Comparison of ENCODE assay signal across 18 cellular contexts in genomic region chr7:70415179-70415972, GRCh38.
DNase-seq lines count a peak whose midpoint lies in the region; ATAC-seq, FAIRE-seq and TF ChIP-seq lines count a peak whose summit lies in the region.
"Had no signal": no experiment of that assay in that cellular context is flagged by ENCODE, and none has a peak within 500 bp of the region (broad histone marks: within the 10 kb centered on the region; RNA-seq: fewer than 3 reads in every experiment).

No MANE protein-coding gene starts in this region.

- DNase-seq in GM12865 (ENCODE audit: low read depth) (peak; percentile 13), activated B cell treated with CpG ODN at 0.5 μM for 24 hours (no peak), pancreas (no peak), hepatic stellate cell (ENCODE audit: low spot score) (no peak), COLO668 (lab: John Stamatoyannopoulos, UW; ENCODE audit: unreplicated experiment) (no peak), right lobe of liver (no peak)
- DNase-seq: activated CD4-positive, alpha-beta T cell treated with anti-CD3 and anti-CD28 coated beads for 4 hours; brain microvascular endothelial cell; DMS79; heart right ventricle; NCI-H2029 treated with DMSO at 0.1 percent for 48 hours; stimulated activated CD4-positive, alpha-beta T cell treated with anti-CD3 and anti-CD28 coated beads, Interleukin-15, amount 100 ng/mL, for 24 hours had no signal

- H3K4me3 ChIP-seq in GM12865 (ENCODE audit: low read depth, low read length) (no peak overlapping the region), pancreas (no peak overlapping the region), right lobe of liver (no peak overlapping the region)
- H3K4me3 ChIP-seq: heart right ventricle, vagina had no signal

- H3K27ac Mint-ChIP-seq in activated B cell treated with CpG ODN at 0.5 μM for 24 hours, result no peak overlapping the region
- H3K27ac Mint-ChIP-seq: activated T-helper 1 cell treated with anti-CD3 and anti-CD28 coated beads, Interleukin-12 subunit alpha, Interleukin-12 subunit beta, Interleukin-2, Interleukin-4 antibody, amounts not matched to agents 30 ng/mL and 10 ng/mL and 1 ng/mL, durations not matched to agents 14 hours and 24 hours and 36 hours had no signal

- H3K27ac ChIP-seq in pancreas (no peak overlapping the region), right lobe of liver (no peak overlapping the region)
- H3K27ac ChIP-seq: brain microvascular endothelial cell, heart right ventricle, neutrophil, vagina had no signal

- intact Hi-C loops in activated B cell treated with CpG ODN at 0.5 μM for 24 hours (cut with micrococcal nuclease) (loop anchor here (10.0 kb wide), 1 partner anchor 279 kb away; no protein-coding TSS in a partner anchor), pancreas (cut with DNase I) (no loop called here), right lobe of liver (cut with DNase I) (no loop called here)

- TF ChIP-seq CTCF in GM12865 (IDR thresholded peaks at IDR 0.05; ENCODE audit: insufficient read depth, low read depth, low read length, missing control alignments) (no peak), activated B cell treated with CpG ODN at 0.5 μM for 24 hours (IDR thresholded peaks at IDR 0.05) (no peak), pancreas (IDR thresholded peaks at IDR 0.05) (no peak), right lobe of liver (IDR thresholded peaks at IDR 0.05) (no peak)

- peaks cover 35% of the 10 kb centered on the region for H3K4me1 Mint-ChIP-seq in activated B cell treated with CpG ODN at 0.5 μM for 24 hours

- CTCF ChIA-PET in activated B cell treated with CpG ODN at 0.5 μM for 24 hours (lab: Charles Lee), result no interaction called here

- POLR2A ChIA-PET in activated B cell treated with CpG ODN at 0.5 μM for 24 hours (lab: Charles Lee), result no interaction called here

- H3K9me3 Mint-ChIP-seq in activated B cell treated with CpG ODN at 0.5 μM for 24 hours, result no peaks in the 10 kb centered on the region
- H3K9me3 Mint-ChIP-seq: activated T-helper 1 cell treated with anti-CD3 and anti-CD28 coated beads, Interleukin-12 subunit alpha, Interleukin-12 subunit beta, Interleukin-2, Interleukin-4 antibody, amounts not matched to agents 30 ng/mL and 10 ng/mL and 1 ng/mL, durations not matched to agents 14 hours and 24 hours and 36 hours had no signal

- H3K27me3 Mint-ChIP-seq in activated B cell treated with CpG ODN at 0.5 μM for 24 hours, result no peaks in the 10 kb centered on the region

- H3K36me3 ChIP-seq in pancreas, result no peaks in the 10 kb centered on the region
- no peaks in the 10 kb centered on the region for H3K36me3 ChIP-seq in right lobe of liver
- H3K36me3 ChIP-seq: brain microvascular endothelial cell, heart right ventricle, neutrophil, vagina had no signal

- WGBS in pancreas, 2 donors, result 86 to 96% methylated on average over 10 of the region's 10 CpGs
- 87% methylated on average over 10 of the region's 10 CpGs for WGBS in right lobe of liver (ENCODE audit: insufficient coverage, low coverage, low lambda C conversion rate, missing lambda C conversion rate)

- H3K27me3 ChIP-seq in pancreas (no peaks in the 10 kb centered on the region), right lobe of liver (no peaks in the 10 kb centered on the region)
- H3K27me3 ChIP-seq: brain microvascular endothelial cell, heart right ventricle, neutrophil, vagina had no signal

- ATAC-seq in GM21381 (IDR thresholded peaks at IDR 0.05; ENCODE audit: unreplicated experiment) (peak; percentile 72), HG02973 (IDR thresholded peaks at IDR 0.05; ENCODE audit: unreplicated experiment) (peak; percentile 54), activated B cell treated with CpG ODN at 0.5 μM for 24 hours (ENCODE audit: low read depth) (peak; percentile 53), pancreas (no peak), right lobe of liver (no peak)
- ATAC-seq: heart right ventricle had no signal

- no peak for FAIRE-seq in pancreas (lab: Jason Lieb, UNC)
- FAIRE-seq: endometrium had no signal

- H3K9me3 ChIP-seq in pancreas (no peaks in the 10 kb centered on the region), right lobe of liver (no peaks in the 10 kb centered on the region)
- H3K9me3 ChIP-seq: heart right ventricle, neutrophil, vagina had no signal

- H3K4me3 Mint-ChIP-seq in activated B cell treated with CpG ODN at 0.5 μM for 24 hours, result peak overlapping the region; percentile 24
- H3K4me3 Mint-ChIP-seq: activated T-helper 1 cell treated with anti-CD3 and anti-CD28 coated beads, Interleukin-12 subunit alpha, Interleukin-12 subunit beta, Interleukin-2, Interleukin-4 antibody, amounts not matched to agents 30 ng/mL and 10 ng/mL and 1 ng/mL, durations not matched to agents 14 hours and 24 hours and 36 hours had no signal

- H3K36me3 Mint-ChIP-seq in activated B cell treated with CpG ODN at 0.5 μM for 24 hours (ENCODE audit: low read depth), result peaks cover 1% of the 10 kb centered on the region

- H3K4me1 ChIP-seq in pancreas (no peaks in the 10 kb centered on the region), right lobe of liver (no peaks in the 10 kb centered on the region)
- H3K4me1 ChIP-seq: heart right ventricle, vagina had no signal

- TF ChIP-seq POLR2A in right lobe of liver (IDR thresholded peaks at IDR 0.05), result no peak

Comparison
In these comparisons a context has a peak if more than half of its experiments do, and no peak if none do; other contexts are left out.
1. ATAC-seq: peak in GM21381 (single experiment), HG02973 (single experiment) and activated B cell treated with CpG ODN at 0.5 μM for 24 hours (single experiment); none in pancreas (0 of 4) and right lobe of liver (0 of 4).